In genomic region chr3:184761976-184762375, GRCh38 we compare ENCODE assay signal across 1 cellular context.
TF ChIP-seq lines count a peak whose summit lies in the region.

No MANE protein-coding gene starts in this region.

TF ChIP-seq in IMR-90, 13 proteins besides CTCF, POLR2A, EP300 and RAD21:
- no peak for TF ChIP-seq NFE2L2 (IDR thresholded peaks at IDR 0.05; ENCODE audit: low read depth, low read length)
- TF ChIP-seq BHLHE40 (IDR thresholded peaks at IDR 0.05; ENCODE audit: low read depth, low read length) = no peak
- no peak for TF ChIP-seq CHD1 (IDR thresholded peaks at IDR 0.05; ENCODE audit: low read depth, low read length)
- no peak for TF ChIP-seq MAZ (IDR thresholded peaks at IDR 0.05; ENCODE audit: borderline replicate concordance, low read depth, low read length)
- no peak for TF ChIP-seq CEBPB (IDR thresholded peaks at IDR 0.05; ENCODE audit: low read depth, low read length)
- no peak for TF ChIP-seq MAFK (IDR thresholded peaks at IDR 0.05; ENCODE audit: low read depth, low read length)
- TF ChIP-seq ELK1 (IDR thresholded peaks at IDR 0.05; ENCODE audit: borderline replicate concordance, low read depth, low read length) = no peak
- no peak for TF ChIP-seq MXI1 (IDR thresholded peaks at IDR 0.05; ENCODE audit: borderline replicate concordance, low read depth, low read length)
- TF ChIP-seq FOS (IDR thresholded peaks at IDR 0.05; ENCODE audit: low read depth, low read length) = no peak
- TF ChIP-seq RFX5 (IDR thresholded peaks at IDR 0.05; ENCODE audit: low read depth, low read length) = no peak
- no peak for TF ChIP-seq SMC3 (IDR thresholded peaks at IDR 0.05; ENCODE audit: low read depth, low read length)
- TF ChIP-seq RCOR1 (IDR thresholded peaks at IDR 0.05; ENCODE audit: insufficient replicate concordance, low read length) = no peak
- TF ChIP-seq, protein P1, sequence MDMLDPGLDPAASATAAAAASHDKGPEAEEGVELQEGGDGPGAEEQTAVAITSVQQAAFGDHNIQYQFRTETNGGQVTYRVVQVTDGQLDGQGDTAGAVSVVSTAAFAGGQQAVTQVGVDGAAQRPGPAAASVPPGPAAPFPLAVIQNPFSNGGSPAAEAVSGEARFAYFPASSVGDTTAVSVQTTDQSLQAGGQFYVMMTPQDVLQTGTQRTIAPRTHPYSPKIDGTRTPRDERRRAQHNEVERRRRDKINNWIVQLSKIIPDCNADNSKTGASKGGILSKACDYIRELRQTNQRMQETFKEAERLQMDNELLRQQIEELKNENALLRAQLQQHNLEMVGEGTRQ (IDR thresholded peaks at IDR 0.05; ENCODE audit: low read depth, low read length) = no peak
